8 cellular contexts compared by ENCODE assay signal in the genomic region with DNA sequence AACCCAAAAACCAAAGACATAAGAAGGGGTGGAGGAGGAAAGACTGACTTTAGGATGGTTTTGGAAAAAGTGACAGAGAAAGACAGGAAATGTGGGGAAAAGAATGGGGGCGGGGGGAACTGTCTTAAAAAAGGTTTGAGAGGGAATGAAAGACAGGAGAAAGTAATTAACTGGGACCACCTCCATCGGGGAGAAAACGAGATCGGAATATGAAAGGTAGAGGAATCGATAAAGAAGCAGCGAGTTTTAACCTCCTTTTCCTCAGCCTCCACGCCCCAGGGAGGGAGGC. TPM values are rescaled to one million over a fixed set of nuclear protein-coding genes. Genes with fewer than 3 reads are reported as not detected.
A peak's percentile ranks its signal among the peaks of the same experiment; 100 is the strongest.
DNase-seq lines count a peak whose midpoint lies in the region; ATAC-seq and TF ChIP-seq lines count a peak whose summit lies in the region.

No MANE protein-coding gene starts in this region.

- ATAC-seq in GM21367 (IDR thresholded peaks at IDR 0.05; ENCODE audit: unreplicated experiment) = no peak

- 0% methylated on average over 2 to 7 of the region's 7 CpGs for WGBS in endodermal cell (ENCODE audit: insufficient coverage in 1 of 2, insufficient read length in 1 of 2), 2 experiments

- H3K4me3 Mint-ChIP-seq in endodermal cell = peak overlapping the region; percentile 92
- H3K4me3 Mint-ChIP-seq in osteocyte (ENCODE audit: unreplicated experiment) = peak overlapping the region; percentile 100

- peaks cover 37% of the 10 kb centered on the region for H3K79me2 ChIP-seq in OCI-LY3 (ENCODE audit: low read length)

- peak overlapping the region; percentile 81 for H3K4me2 ChIP-seq in OCI-LY3 (ENCODE audit: low read length)

- H3K36me3 Mint-ChIP-seq in endodermal cell (ENCODE audit: low read depth) (no peaks in the 10 kb centered on the region), osteocyte (ENCODE audit: unreplicated experiment) (no peaks in the 10 kb centered on the region)

- no peaks in the 10 kb centered on the region for H3K27me3 ChIP-seq in OCI-LY3 (ENCODE audit: low read depth, low read length)
- no peaks in the 10 kb centered on the region for H3K27me3 ChIP-seq in endodermal cell (ENCODE audit: control insufficient read depth, insufficient read depth, low read length, poor library complexity, severe bottlenecking)

- H2AFZ ChIP-seq in OCI-LY3 (ENCODE audit: low read depth, low read length) = peak overlapping the region; percentile 91

- no peaks in the 10 kb centered on the region for H3K9me3 ChIP-seq in ES-I3 (ENCODE audit: control insufficient read depth, insufficient read depth, low read length)
- no peaks in the 10 kb centered on the region for H3K9me3 ChIP-seq in OCI-LY3 (ENCODE audit: insufficient read depth, low read length)
- H3K9me3 ChIP-seq in endodermal cell (ENCODE audit: control insufficient read depth, low read length) = no peaks in the 10 kb centered on the region

- H3K4me1 ChIP-seq in ES-I3 (ENCODE audit: insufficient read depth, low read length) = peaks cover 13% of the 10 kb centered on the region; the same call in 1 of the 2 replicates
- peaks cover 11% of the 10 kb centered on the region for H3K4me1 ChIP-seq in OCI-LY3 (ENCODE audit: low read length)
- H3K4me1 ChIP-seq in endodermal cell (ENCODE audit: control insufficient read depth, insufficient read depth, low read length) = no peaks in the 10 kb centered on the region

- no peaks in the 10 kb centered on the region for H3K36me3 ChIP-seq in ES-I3 (ENCODE audit: insufficient read depth, low read length)
- H3K36me3 ChIP-seq in OCI-LY3 (replicated peaks; ENCODE audit: low read depth, low read length) = no peaks in the 10 kb centered on the region
- H3K36me3 ChIP-seq in endodermal cell (ENCODE audit: control insufficient read depth, insufficient read depth, low read length) = no peaks in the 10 kb centered on the region

- DNase-seq in endodermal cell (no peak), osteocyte (ENCODE audit: extremely low spot score, unreplicated experiment) (no peak), germinal center (ENCODE audit: low spot score) (no peak), NCI-H1694 (lab: John Stamatoyannopoulos, UW) (no peak)
- no peak for DNase-seq in activated CD8-positive, alpha-beta memory T cell treated with anti-CD3 and anti-CD28 coated beads, Interleukin-2, amount 50 U/mL, for 48 hours

- H3K27me3 Mint-ChIP-seq in endodermal cell (ENCODE audit: insufficient read depth) = no peaks in the 10 kb centered on the region
- H3K27me3 Mint-ChIP-seq in osteocyte (ENCODE audit: unreplicated experiment) = no peaks in the 10 kb centered on the region

- H3K27ac ChIP-seq in OCI-LY3 (ENCODE audit: low read length) = peak overlapping the region; percentile 31; the same call in 1 of the 2 replicates
- peak overlapping the region; percentile 61 for H3K27ac ChIP-seq in endodermal cell (ENCODE audit: low read depth, low read length)

- H3K27ac Mint-ChIP-seq in endodermal cell = peak overlapping the region; percentile 98
- peak overlapping the region; percentile 100 for H3K27ac Mint-ChIP-seq in osteocyte (ENCODE audit: unreplicated experiment)

- H3K4me3 ChIP-seq in OCI-LY3 (ENCODE audit: low read length) = peak overlapping the region; percentile 100
- H3K4me3 ChIP-seq in endodermal cell (ENCODE audit: low read length) = peak overlapping the region; percentile 94

- H3K9ac ChIP-seq in ES-I3 (ENCODE audit: low read depth, low read length) (peak overlapping the region; percentile 95), OCI-LY3 (ENCODE audit: low read length) (peak overlapping the region; percentile 97), endodermal cell (ENCODE audit: extremely low read depth, low read length, poor library complexity, severe bottlenecking) (peak overlapping the region; percentile 86)

- H3K9me3 Mint-ChIP-seq in endodermal cell = no peaks in the 10 kb centered on the region
- no peaks in the 10 kb centered on the region for H3K9me3 Mint-ChIP-seq in osteocyte (ENCODE audit: unreplicated experiment)

- TF ChIP-seq CTCF in OCI-LY3 (IDR thresholded peaks at IDR 0.05; ENCODE audit: low read depth, low read length) = no peak
- TF ChIP-seq CTCF in endodermal cell (conservative IDR thresholded peaks at IDR 0.05) = no peak
- TF ChIP-seq CTCF in osteocyte (IDR thresholded peaks at IDR 0.05) = no peak

- H3K4me1 Mint-ChIP-seq in endodermal cell = peaks cover 18% of the 10 kb centered on the region
- peaks cover 26% of the 10 kb centered on the region for H3K4me1 Mint-ChIP-seq in osteocyte (ENCODE audit: unreplicated experiment)

- H4K20me1 ChIP-seq in OCI-LY3 (ENCODE audit: insufficient read depth, low read length) = no peaks in the 10 kb centered on the region

RNA-seq across cellular contexts. Expression of a gene that starts 0.5 kb away (rescaled TPM):
- total RNA-seq in endodermal cell (10 to 100 TPM; 56.9 to 65.8 TPM), osteocyte (41.1 and 43.1 TPM in 2 replicates)
- 51.5 TPM for polyA plus RNA-seq in endodermal cell (2013, experiment 1 of 2)
- 46.6 TPM for polyA plus RNA-seq in endodermal cell (2013, experiment 2 of 2)
